Comparison of ENCODE assay signal across 18 cellular contexts in genomic region chr18:10412933-10413332, GRCh38. TPM values are rescaled to one million over a fixed set of nuclear protein-coding genes. Genes with fewer than 3 reads are reported as not detected.
DNase-seq lines count a peak whose midpoint lies in the region; TF ChIP-seq lines count a peak whose summit lies in the region.
"Had no signal": no experiment of that assay in that cellular context is flagged by ENCODE, and none has a peak within 500 bp of the region (broad histone marks: within the 10 kb centered on the region; RNA-seq: fewer than 3 reads in every experiment).

No MANE protein-coding gene starts in this region.

- TF ChIP-seq POLR2A in breast epithelium (IDR thresholded peaks at IDR 0.05), result no peak

- H3K4me1 ChIP-seq in breast epithelium, result peaks cover 0 to 8% of the 10 kb centered on the region in 2 donors
- H3K4me1 ChIP-seq: A549, HAP-1 had no signal

- peak; percentile 31 for DNase-seq in HPDE6-E6E7 (ENCODE audit: extremely low spot score)
- DNase-seq in breast epithelium (ENCODE audit: low spot score in 2 of 2), result peak; percentile 57 to 89
- peak; percentile 12 for DNase-seq in fibroblast of gingiva (ENCODE audit: low read depth)
- peak; percentile 39 for DNase-seq in renal cortical epithelial cell (ENCODE audit: low read depth)
- DNase-seq in activated gamma-delta T cell (lab: John Stamatoyannopoulos, UW), result no peak
- DNase-seq in NCI-H82 treated with DMSO at 0.1 percent for 48 hours (lab: John Stamatoyannopoulos, UW; ENCODE audit: unreplicated experiment), result no peak
- DNase-seq in NCI-H1092 (lab: John Stamatoyannopoulos, UW), result no peak
- no peak for DNase-seq in activated T-cell treated with anti-CD3 and anti-CD28 coated beads for 4 hours
- DNase-seq: IMR-90, Kasumi-1, NCI-H69, PC-3 had no signal

- no peak overlapping the region for H3K4me3 ChIP-seq in breast epithelium
- H3K4me3 ChIP-seq: A549, GM12878, HAP-1 had no signal

- H3K27me3 ChIP-seq in breast epithelium, result no peaks in the 10 kb centered on the region

- no peaks in the 10 kb centered on the region for H3K9me3 ChIP-seq in breast epithelium
- H3K9me3 ChIP-seq: A549, HAP-1 had no signal

- H3K27ac ChIP-seq in breast epithelium, result peak overlapping the region; percentile 10 to 40
- H3K27ac ChIP-seq: A549, C4-2B had no signal

- no peak for TF ChIP-seq CTCF in breast epithelium (IDR thresholded peaks at IDR 0.05)

- intact Hi-C loops in breast epithelium (cut with DNase I; ENCODE audit: low total_unique reads), result no loop called here

- no peaks in the 10 kb centered on the region for H3K36me3 ChIP-seq in breast epithelium
- H3K36me3 ChIP-seq: HAP-1 had no signal

RNA-seq across cellular contexts. Expression of gene APCDD1, which starts 41.5 kb away (rescaled TPM):
- total RNA-seq in breast epithelium (100 to 1,000 TPM in 1 of 3 donors, 10 to 100 TPM in 2; 34.1 to 275 (median 38.8) TPM), renal cortical epithelial cell (under 0.01 TPM in 1 of 2 replicates, not detected in the other)
- total RNA-seq: G401, GM12878, HT-29, PC-3 had no signal

Comparison
In these comparisons a context has a peak if more than half of its experiments do, and no peak if none do; other contexts are left out.
1. DNase-seq: peak in HPDE6-E6E7 (single experiment), breast epithelium (2 of 2), fibroblast of gingiva (single experiment) and renal cortical epithelial cell (single experiment); none in activated gamma-delta T cell (single experiment), NCI-H82 treated with DMSO at 0.1 percent for 48 hours (single experiment), NCI-H1092 (single experiment) and activated T-cell treated with anti-CD3 and anti-CD28 coated beads for 4 hours (single experiment).
2. RNA of gene APCDD1, which starts 41.5 kb away (total RNA-seq): 34.1 to 275 TPM in breast epithelium; under 0.01 TPM in renal cortical epithelial cell; every median in the first group is over 10 times any median in the second.